9 cellular contexts compared by ENCODE assay signal in the genomic region with DNA sequence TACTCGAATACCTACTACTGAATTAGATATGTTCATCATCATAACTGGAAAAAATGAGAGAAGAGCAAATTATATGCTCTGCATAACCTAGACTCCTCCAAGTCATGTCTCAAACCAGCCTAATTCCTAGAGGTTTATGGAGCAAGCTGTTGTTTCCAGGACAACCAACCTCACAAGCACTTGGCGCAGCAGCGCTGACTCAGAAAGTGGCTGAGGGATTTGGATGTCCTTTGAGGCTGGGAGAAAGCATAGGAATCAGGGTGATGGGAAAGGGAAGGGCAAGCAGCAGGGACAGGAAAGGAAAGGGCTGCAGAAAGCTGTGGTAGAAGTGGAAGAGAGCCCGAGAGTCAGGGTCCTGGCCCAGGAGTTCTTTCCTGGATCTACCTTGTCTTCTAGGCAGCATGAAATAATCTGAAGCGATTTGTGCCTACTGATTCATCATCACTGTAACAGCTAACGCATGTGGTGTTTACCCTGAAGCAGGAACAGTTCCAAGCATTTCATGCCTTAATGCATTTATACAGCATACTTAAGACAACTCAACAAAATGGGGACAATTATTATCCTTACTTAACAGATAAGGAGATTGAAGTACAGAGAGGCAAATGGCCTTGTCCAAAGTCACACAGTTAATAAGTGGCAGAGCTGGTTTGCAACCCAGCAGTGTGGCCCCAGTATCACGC. TPM values are rescaled to one million over a fixed set of nuclear protein-coding genes. Genes with fewer than 3 reads are reported as not detected.
DNase-seq lines count a peak whose midpoint lies in the region; ATAC-seq and TF ChIP-seq lines count a peak whose summit lies in the region.
"Had no signal": no experiment of that assay in that cellular context is flagged by ENCODE, and none has a peak within 500 bp of the region (broad histone marks: within the 10 kb centered on the region; RNA-seq: fewer than 3 reads in every experiment).

No MANE protein-coding gene starts in this region.

- TF ChIP-seq CTCF in RWPE2 (IDR thresholded peaks at IDR 0.05; ENCODE audit: poor library complexity, severe bottlenecking) = no peak
- no peak for TF ChIP-seq CTCF in spleen (IDR thresholded peaks at IDR 0.05 in 8 of 11, conservative IDR thresholded peaks at IDR 0.05 in 3 of 11)
- no peak for TF ChIP-seq CTCF in chondrocyte (IDR thresholded peaks at IDR 0.05)
- TF ChIP-seq CTCF in testis (IDR thresholded peaks at IDR 0.05) = no peak

- H3K27ac ChIP-seq in RWPE2 (ENCODE audit: poor library complexity, severe bottlenecking) (peak overlapping the region; percentile 16), spleen (peak overlapping the region in 7 of 8 donors; percentile 84 to 95 (median 94)), testis (no peak overlapping the region)
- H3K27ac ChIP-seq: 22Rv1 had no signal

- H3K36me3 Mint-ChIP-seq in chondrocyte (ENCODE audit: low read depth) = no peaks in the 10 kb centered on the region

- no peak overlapping the region for H3K27ac Mint-ChIP-seq in chondrocyte (ENCODE audit: unreplicated experiment)

- no peaks in the 10 kb centered on the region for H3K27me3 Mint-ChIP-seq in chondrocyte (ENCODE audit: low read depth)

- H3K36me3 ChIP-seq in RWPE2 (ENCODE audit: low read depth) (no peaks in the 10 kb centered on the region), spleen (peaks cover 0 to 23% (median 0%) of the 10 kb centered on the region in 6 donors), testis (ENCODE audit: low read depth, missing control alignments) (no peaks in the 10 kb centered on the region)

- ATAC-seq in RWPE2 (ENCODE audit: low read depth) = peak; percentile 92
- no peak for ATAC-seq in GM21619 (IDR thresholded peaks at IDR 0.05; ENCODE audit: unreplicated experiment)

- H3K4me1 ChIP-seq in RWPE2 (ENCODE audit: insufficient read depth, poor library complexity, severe bottlenecking) (peaks cover 4% of the 10 kb centered on the region), spleen (peaks cover 11 to 90% (median 79%) of the 10 kb centered on the region in 6 donors), testis (no peaks in the 10 kb centered on the region)

- WGBS in spleen, 5 donors = 46 to 77% (median 59%) methylated on average over 7 of the region's 7 CpGs
- WGBS in testis, 2 donors = 78 to 79% methylated on average over 7 of the region's 7 CpGs

- intact Hi-C loops in spleen (cut with DNase I; ENCODE audit: low total_unique reads) = no loop called here
- intact Hi-C loops in testis (cut with DNase I; ENCODE audit: low total_unique reads) = loop anchor here (10.0 kb wide), 1 partner anchor 66 kb away; no protein-coding TSS in a partner anchor

- no peaks in the 10 kb centered on the region for H3K4me1 Mint-ChIP-seq in chondrocyte (ENCODE audit: low read depth)

- no peaks in the 10 kb centered on the region for H3K9me3 ChIP-seq in RWPE2 (ENCODE audit: severe bottlenecking)
- no peaks in the 10 kb centered on the region for H3K9me3 ChIP-seq in spleen
- H3K9me3 ChIP-seq in testis = no peaks in the 10 kb centered on the region

- DNase-seq in DMS 273 (lab: John Stamatoyannopoulos, UW; ENCODE audit: unreplicated experiment) (peak; percentile 16), DMS 273 treated with DMSO at 0.1 percent for 48 hours (lab: John Stamatoyannopoulos, UW) (no peak), RWPE2 (ENCODE audit: low spot score) (no peak), glomerular visceral epithelial cell (ENCODE audit: extremely low spot score) (peak; percentile 63), spleen (no peak), chondrocyte (ENCODE audit: low spot score) (no peak), testis (no peak)

- TF ChIP-seq POLR2A in spleen (IDR thresholded peaks at IDR 0.05) = no peak
- no peak for TF ChIP-seq POLR2A in testis (IDR thresholded peaks at IDR 0.05)

- H3K27me3 ChIP-seq in RWPE2 (ENCODE audit: insufficient read depth, poor library complexity, severe bottlenecking) = no peaks in the 10 kb centered on the region
- H3K27me3 ChIP-seq in spleen (replicated peaks in 1 of 7) = no peaks in the 10 kb centered on the region
- H3K27me3 ChIP-seq in testis = no peaks in the 10 kb centered on the region

- H3K4me3 ChIP-seq in RWPE2 (ENCODE audit: severe bottlenecking) (no peak overlapping the region), spleen (peak overlapping the region in 6 of 8 donors; percentile 18 to 79 (median 57)), testis (no peak overlapping the region)

- no peak overlapping the region for H3K4me3 Mint-ChIP-seq in chondrocyte (ENCODE audit: unreplicated experiment)

- no peaks in the 10 kb centered on the region for H3K9me3 Mint-ChIP-seq in chondrocyte (ENCODE audit: low read depth)

RNA-seq across cellular contexts. Expression of a gene that starts 3.7 kb away (rescaled TPM):
- 100 to 1,000 TPM in 5 of 7 donors, 10 to 100 TPM in 2; 79.9 to 202 (median 136) TPM for total RNA-seq in spleen
- polyA plus RNA-seq in spleen = 10 to 100 TPM; 49.1 to 67.7 (median 53.0) TPM
- 0.15 TPM in 1 of 3 replicates, not detected in the others for total RNA-seq in chondrocyte
- 1 to 10 TPM; 1.7 to 2.4 TPM for total RNA-seq in testis
- 9.2 TPM for polyA plus RNA-seq in testis (ENCODE audit: insufficient read depth, low read depth, low replicate concordance)

RNA-seq across cellular contexts. Expression of a gene that starts 49.0 kb away (rescaled TPM):
- total RNA-seq in spleen (10 to 100 TPM; 12.1 to 26.7 (median 20.8) TPM), chondrocyte (23.4 to 25.9 TPM (median 24.7 TPM) in 3 replicates), testis (1 to 10 TPM; 5.8 to 9.2 TPM)
- polyA plus RNA-seq in spleen (10 to 100 TPM in 2 of 3 donors, 1 to 10 TPM in 1; 7.8 to 17.5 (median 11.9) TPM), testis (ENCODE audit: insufficient read depth, low read depth, low replicate concordance) (10.5 TPM)

Comparison
In these comparisons a context has a peak if more than half of its experiments do, and no peak if none do; other contexts are left out.
1. DNase-seq: peak in DMS 273 (single experiment) and glomerular visceral epithelial cell (single experiment); none in DMS 273 treated with DMSO at 0.1 percent for 48 hours (single experiment), RWPE2 (single experiment), spleen (single experiment), chondrocyte (single experiment) and testis (single experiment).
2. H3K27ac ChIP-seq: peak in RWPE2 (single experiment) and spleen (7 of 8); none in testis (0 of 2).
3. H3K4me3 ChIP-seq: peak in spleen (6 of 8); none in RWPE2 (single experiment) and testis (0 of 2).
4. RNA of a gene that starts 3.7 kb away (total RNA-seq): 79.9 to 202 TPM in spleen; 1.7 to 2.4 TPM in testis and 0.15 TPM in chondrocyte; every median in the first group is over 10 times any median in the second.